12 cellular contexts compared by ENCODE assay signal in the genomic region with DNA sequence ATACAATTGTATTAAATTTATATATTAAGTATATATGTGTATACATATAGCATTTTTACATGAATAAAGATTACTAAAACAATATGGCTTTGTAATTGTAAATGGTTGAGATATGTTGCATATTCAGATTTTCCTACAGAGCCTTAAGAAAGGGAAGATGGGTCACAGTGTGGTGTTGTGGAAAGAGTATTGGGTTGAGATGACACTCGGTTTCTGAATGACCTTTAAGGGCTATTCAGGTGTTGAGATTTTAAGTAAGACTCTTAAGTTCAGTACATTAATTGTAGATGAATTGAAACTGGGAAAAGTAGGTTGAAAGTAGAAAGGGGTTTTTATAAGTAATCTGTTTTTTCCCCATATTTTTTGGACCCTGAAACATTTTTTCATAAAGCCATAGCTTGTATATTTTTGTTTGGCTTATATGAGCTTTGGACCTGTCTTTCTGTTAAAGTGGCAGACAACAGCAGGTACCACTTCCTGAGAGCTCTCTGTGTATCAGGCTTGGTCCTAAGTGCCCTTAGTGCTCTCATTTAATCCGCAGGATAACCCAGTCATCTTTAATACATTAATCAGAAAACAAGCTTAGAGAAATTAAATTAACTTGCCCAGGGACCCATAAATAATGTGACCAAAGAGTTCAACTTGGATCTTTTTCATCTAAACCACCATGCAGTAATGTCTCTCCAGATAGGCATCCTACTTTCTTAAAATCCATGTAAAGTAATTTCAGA.
"Had no signal": no experiment of that assay in that cellular context is flagged by ENCODE, and none has a peak within 500 bp of the region (broad histone marks: within the 10 kb centered on the region; RNA-seq: fewer than 3 reads in every experiment).

No MANE protein-coding gene starts in this region.

- H3K9me3 Mint-ChIP-seq: activated T-cell treated with anti-CD3 and anti-CD28 coated beads, Interleukin-2, amount 50 U/mL, for 4 hours; mesothelial cell of epicardium; neural progenitor cell had no signal

- H3K27me3 ChIP-seq: dorsolateral prefrontal cortex, gastrocnemius medialis, heart left ventricle, neural progenitor cell, ovary had no signal

- H3K27ac ChIP-seq: dorsolateral prefrontal cortex, gastrocnemius medialis, heart left ventricle, lower lobe of right lung, neural progenitor cell, ovary had no signal

- H3K27ac Mint-ChIP-seq: mesothelial cell of epicardium, neural progenitor cell had no signal

- H3K9me3 ChIP-seq: gastrocnemius medialis, heart left ventricle, lower lobe of right lung, ovary had no signal

- ATAC-seq: activated T-cell treated with anti-CD3 and anti-CD28 coated beads, Interleukin-2, amount 50 U/mL, for 4 hours; gastrocnemius medialis; heart left ventricle; left cardiac atrium; lower lobe of right lung; sciatic nerve had no signal

- H3K4me1 ChIP-seq: gastrocnemius medialis, lower lobe of right lung, neural progenitor cell had no signal

- H3K4me3 ChIP-seq: dorsolateral prefrontal cortex, gastrocnemius medialis, heart left ventricle, lower lobe of right lung, neural progenitor cell, ovary had no signal

- DNase-seq: activated CD4-positive, alpha-beta T cell treated with anti-CD3 and anti-CD28 coated beads, Interleukin-2, amount 50 U/mL, for 48 hours; activated gamma-delta T cell; activated T-cell treated with anti-CD3 and anti-CD28 coated beads, Interleukin-2, amount 50 U/mL, for 4 hours; dorsolateral prefrontal cortex; gastrocnemius medialis; heart left ventricle; left cardiac atrium; lower lobe of right lung; ovary had no signal

- H3K4me1 Mint-ChIP-seq: mesothelial cell of epicardium had no signal

- H3K36me3 ChIP-seq: ovary had no signal

- H3K4me3 Mint-ChIP-seq: activated T-cell treated with anti-CD3 and anti-CD28 coated beads, Interleukin-2, amount 50 U/mL, for 4 hours; mesothelial cell of epicardium; neural progenitor cell had no signal
